Comparison of ENCODE assay signal across 8 cellular contexts in genomic region chr6:43687437-43688347, GRCh38. TPM values are rescaled to one million over a fixed set of nuclear protein-coding genes. Genes with fewer than 3 reads are reported as not detected.
DNase-seq lines count a peak whose midpoint lies in the region; ATAC-seq and TF ChIP-seq lines count a peak whose summit lies in the region.

MRPS18A (minus strand) TSS chr6:43687791; CDS start chr6:43687779, 12 bp downstream.

- no peaks in the 10 kb centered on the region for H3K27me3 ChIP-seq in CD8-positive, alpha-beta T cell (ENCODE audit: insufficient read depth, low read length)
- no peaks in the 10 kb centered on the region for H3K27me3 ChIP-seq in endocrine pancreas (ENCODE audit: control insufficient read depth, insufficient read depth, low read length)

- no peaks in the 10 kb centered on the region for H3K36me3 ChIP-seq in CD8-positive, alpha-beta T cell (ENCODE audit: insufficient read depth, low read length)
- H3K36me3 ChIP-seq in endocrine pancreas (ENCODE audit: control insufficient read depth, insufficient read depth, low read length) = no peaks in the 10 kb centered on the region

- peak within 1 kb of the TSS; percentile 95 for H3K4me3 Mint-ChIP-seq in CD8-positive, alpha-beta T cell

- peaks cover 49% of the 10 kb centered on the region for H3K4me1 Mint-ChIP-seq in CD8-positive, alpha-beta T cell (ENCODE audit: low read depth)

- H3K27ac ChIP-seq in CD8-positive, alpha-beta T cell (ENCODE audit: low read depth, low read length) = peak within 1 kb of the TSS; percentile 68

- peak; percentile 47 to 84 (median 75) for DNase-seq in CD8-positive, alpha-beta T cell
- DNase-seq in NOMO-1 treated with DMSO at 0.1 percent for 48 hours (lab: John Stamatoyannopoulos, UW; ENCODE audit: unreplicated experiment) = peak; percentile 70
- DNase-seq in activated CD8-positive, alpha-beta memory T cell treated with anti-CD3 and anti-CD28 coated beads for 48 hours (ENCODE audit: low read depth in 2 of 3, low spot score in 2 of 3) = peak; percentile 62 to 68 (median 64)
- DNase-seq in mesenteric fat pad (ENCODE audit: low spot score) = peak; percentile 94
- DNase-seq in stimulated activated CD8-positive, alpha-beta memory T cell treated with anti-CD3 and anti-CD28 coated beads, Interleukin-15, amount 100 ng/mL, for 24 hours (ENCODE audit: low read depth) = peak; percentile 66

- intact Hi-C loops in CD8-positive, alpha-beta T cell (cut with DNase I, micrococcal nuclease) = loop anchor here (1.0 to 5.0 kb wide), 4 partner anchors 38 to 1955 kb away; partner anchors contain the start of genes GTPBP2 (in 1 of the 2) and MAD2L1BP (in 1 of the 2)

- POLR2A ChIA-PET in CD8-positive, alpha-beta T cell (lab: Charles Lee) = interaction anchor here (1.1 to 1.9 kb wide), 2 partner anchors 82 to 559 kb away, joined by 3 to 4 read pairs; partner anchors contain the start of genes HSP90AB1 and VEGFA

- no peaks in the 10 kb centered on the region for H3K9me3 Mint-ChIP-seq in CD8-positive, alpha-beta T cell

- no peak for TF ChIP-seq CTCF in CD8-positive, alpha-beta T cell (IDR thresholded peaks at IDR 0.05)

- peak; percentile 94 for ATAC-seq in CD8-positive, alpha-beta T cell
- peak; percentile 90 for ATAC-seq in GM19438 (IDR thresholded peaks at IDR 0.05; ENCODE audit: low read depth, unreplicated experiment)
- peak; percentile 86 for ATAC-seq in HG03571 (IDR thresholded peaks at IDR 0.05; ENCODE audit: unreplicated experiment)

- CTCF ChIA-PET in CD8-positive, alpha-beta T cell (lab: Charles Lee) = interaction anchor here (0.7 to 2.7 kb wide), 5 partner anchors 20 to 387 kb away, joined by 3 to 8 read pairs (median 6); partner anchors contain the start of gene VEGFA

- no peaks in the 10 kb centered on the region for H3K9me3 ChIP-seq in CD8-positive, alpha-beta T cell (ENCODE audit: low read length)
- no peaks in the 10 kb centered on the region for H3K9me3 ChIP-seq in endocrine pancreas (ENCODE audit: control insufficient read depth, low read length)

- H3K27me3 Mint-ChIP-seq in CD8-positive, alpha-beta T cell (ENCODE audit: low read depth) = no peaks in the 10 kb centered on the region

- peaks cover 25% of the 10 kb centered on the region for H3K4me1 ChIP-seq in CD8-positive, alpha-beta T cell (ENCODE audit: insufficient read depth, low read length)
- H3K4me1 ChIP-seq in endocrine pancreas (ENCODE audit: control insufficient read depth, insufficient read depth, low read length) = peaks cover 14% of the 10 kb centered on the region

- H3K4me3 ChIP-seq in CD8-positive, alpha-beta T cell (ENCODE audit: low read depth, low read length) = peak within 1 kb of the TSS; percentile 97
- H3K4me3 ChIP-seq in endocrine pancreas (ENCODE audit: control insufficient read depth, insufficient read depth, low read length) = peak within 1 kb of the TSS; percentile 80

- H3K36me3 Mint-ChIP-seq in CD8-positive, alpha-beta T cell = peaks cover 32% of the 10 kb centered on the region

- H3K27ac Mint-ChIP-seq in CD8-positive, alpha-beta T cell = peak within 1 kb of the TSS; percentile 88

- peak within 1 kb of the TSS; percentile 95 for H3K9ac ChIP-seq in endocrine pancreas (ENCODE audit: control insufficient read depth, insufficient read depth, low read length)

RNA-seq across cellular contexts. Expression of gene MRPS18A, which starts in this region (rescaled TPM):
- total RNA-seq in CD8-positive, alpha-beta T cell = 10 to 100 TPM; 43.9 to 44.6 TPM
- 34.5 TPM for total RNA-seq in mesenteric fat pad

Comparison
In these comparisons a context has a peak if more than half of its experiments do, and no peak if none do; other contexts are left out.
1. Peak in every context shown above with its lines: DNase-seq, ATAC-seq, H3K4me3 ChIP-seq and H3K27ac ChIP-seq.